Comparison of ENCODE assay signal across 8 cellular contexts in genomic region chr21:32279377-32279680, GRCh38. TPM values are rescaled to one million over a fixed set of nuclear protein-coding genes. Genes with fewer than 3 reads are reported as not detected.
DNase-seq lines count a peak whose midpoint lies in the region; ATAC-seq and TF ChIP-seq lines count a peak whose summit lies in the region.

No MANE protein-coding gene starts in this region.

- H3K36me3 ChIP-seq in H7 (replicated peaks; ENCODE audit: control insufficient read depth, insufficient read depth, low read length), result no peaks in the 10 kb centered on the region
- no peaks in the 10 kb centered on the region for H3K36me3 ChIP-seq in adrenal gland (replicated peaks in 1 of 2)
- H3K36me3 ChIP-seq in lung (ENCODE audit: control insufficient read depth in 2 of 2, insufficient read depth in 2 of 2, low read length in 2 of 2), result peaks cover under 1 to 3% of the 10 kb centered on the region in 2 donors

- TF ChIP-seq CTCF in AG04450 (IDR thresholded peaks at IDR 0.05; ENCODE audit: low read depth, low read length) (no peak), adrenal gland (IDR thresholded peaks at IDR 0.05) (no peak), lung (IDR thresholded peaks at IDR 0.05; ENCODE audit: control extremely low read depth, extremely low read depth) (no peak)

- no peaks in the 10 kb centered on the region for H3K27me3 ChIP-seq in AG04450 (ENCODE audit: control insufficient read depth, insufficient read depth, low read length)
- no peaks in the 10 kb centered on the region for H3K27me3 ChIP-seq in H7 (ENCODE audit: control insufficient read depth, insufficient read depth, low read length)
- no peaks in the 10 kb centered on the region for H3K27me3 ChIP-seq in adrenal gland
- H3K27me3 ChIP-seq in lung (ENCODE audit: control insufficient read depth, insufficient read depth), result no peaks in the 10 kb centered on the region

- H3K27ac ChIP-seq in AG04450 (ENCODE audit: low read depth, low read length) (peak overlapping the region; percentile 77), adrenal gland (peak overlapping the region in 3 of 5 donors; percentile 54 to 77 (median 69)), lung (ENCODE audit: low read depth in 1 of 2, low read length in 1 of 2) (peak overlapping the region; percentile 9 to 42)

- ATAC-seq in lung (ENCODE audit: insufficient read depth, low FRiP score) (no peak), HG03565 (IDR thresholded peaks at IDR 0.05; ENCODE audit: unreplicated experiment) (no peak), HG02852 (IDR thresholded peaks at IDR 0.05; ENCODE audit: unreplicated experiment) (no peak)

- intact Hi-C loops in adrenal gland (cut with DNase I), result no loop called here

- WGBS in adrenal gland, 4 donors, result 3 to 6% (median 5%) methylated on average over 8 to 10 of the region's 10 CpGs
- WGBS in lung, 2 donors, result 7 to 8% methylated on average over 10 of the region's 10 CpGs

- H3K9me3 ChIP-seq in AG04450 (ENCODE audit: control insufficient read depth, insufficient read depth, low read length), result no peaks in the 10 kb centered on the region
- H3K9me3 ChIP-seq in adrenal gland (replicated peaks in 1 of 3), result no peaks in the 10 kb centered on the region
- H3K9me3 ChIP-seq in lung (ENCODE audit: control insufficient read depth in 2 of 2, insufficient read depth in 1 of 2, low read length in 1 of 2), result no peaks in the 10 kb centered on the region

- H3K4me1 ChIP-seq in adrenal gland (replicated peaks in 1 of 2) (peaks cover 10 to 18% of the 10 kb centered on the region in 2 donors), lung (ENCODE audit: control insufficient read depth in 2 of 2, insufficient read depth in 2 of 2, low read length in 2 of 2) (peaks cover 5% of the 10 kb centered on the region in 2 donors)

- CTCF ChIA-PET in AG04450 (lab: Charles Lee), result interaction anchor here (0.6 to 1.6 kb wide), 4 partner anchors 14 to 1081 kb away, joined by 3 to 10 read pairs (median 7); no protein-coding TSS in a partner anchor

- POLR2A ChIA-PET in AG04450 (lab: Yijun Ruan, JAX), result interaction anchor here (0.6 to 1.2 kb wide), 2 partner anchors 14 to 492 kb away, joined by 3 read pairs; partner anchors contain the start of gene PAXBP1

- DNase-seq in AG04450 (ENCODE audit: low read depth, low spot score) (no peak), H7 (no peak), adrenal gland (no peak), lung (ENCODE audit: low spot score) (no peak), SKM-1 treated with dmso at 0.1 percent for 144 hours (lab: John Stamatoyannopoulos, UW; ENCODE audit: unreplicated experiment) (no peak)
- no peak for DNase-seq in stimulated activated CD4-positive, alpha-beta T cell treated with anti-CD3 and anti-CD28 coated beads, Interleukin-2, amount 100 ng/mL, for 24 hours

- H3K4me3 ChIP-seq in AG04450 (ENCODE audit: low read depth, low read length), result peak overlapping the region; percentile 94
- H3K4me3 ChIP-seq in H7 (ENCODE audit: insufficient read depth, low read depth, low read length), result peak overlapping the region; percentile 85
- peak overlapping the region in 3 of 4 donors; percentile 11 to 67 (median 44) for H3K4me3 ChIP-seq in adrenal gland
- peak overlapping the region; percentile 94 for H3K4me3 ChIP-seq in lung

- TF ChIP-seq POLR2A in adrenal gland (IDR thresholded peaks at IDR 0.05), result no peak

RNA-seq across cellular contexts. Expression of gene MIS18A, which starts 0.5 kb away (rescaled TPM):
- 4.7 and 6.3 TPM in 2 replicates for polyA plus RNA-seq in AG04450 (2011; rRNA removed)
- polyA minus RNA-seq in AG04450 (2011; rRNA and poly(A)+ RNA removed), result 0.70 and 0.83 TPM in 2 replicates
- total RNA-seq in H7 (2014; rRNA removed; shearing (Covaris generic)), result 54.5 and 56.6 TPM in 2 replicates
- total RNA-seq in adrenal gland, result 10 to 100 TPM in 1 of 8 donors, 1 to 10 TPM in 7; 3.4 to 11.8 (median 8.9) TPM
- polyA plus RNA-seq in adrenal gland, result 1 to 10 TPM; 5.4 to 8.1 (median 5.4) TPM
- total RNA-seq in lung, result 1 to 10 TPM; 6.9 to 8.5 TPM
- polyA plus RNA-seq in lung, result 1 to 10 TPM; 5.0 to 5.2 TPM

RNA-seq across cellular contexts. Expression of gene MRAP, which starts 19.3 kb away (rescaled TPM):
- polyA plus RNA-seq in AG04450 (2011; rRNA removed), result not detected in 2 replicates
- polyA minus RNA-seq in AG04450 (2011; rRNA and poly(A)+ RNA removed), result not detected in 2 replicates
- total RNA-seq in H7 (2014; rRNA removed; shearing (Covaris generic)), result not detected in 2 replicates
- total RNA-seq in adrenal gland, result 100 to 1,000 TPM in 4 of 8 donors, 10 to 100 TPM in 4; 50.3 to 612 (median 105) TPM
- 100 to 1,000 TPM in 1 of 3 donors, 10 to 100 TPM in 2; 13.4 to 491 (median 68.6) TPM for polyA plus RNA-seq in adrenal gland
- total RNA-seq in lung, result 1 to 10 TPM in 1 of 2 donors, not detected in 1; 3.8 TPM
- polyA plus RNA-seq in lung, result under 1 TPM; 0.18 to 0.24 TPM

Comparison
In these comparisons a context has a peak if more than half of its experiments do, and no peak if none do; other contexts are left out.
1. H3K27ac ChIP-seq: peak in every context shown above with its lines; median percentile 77 in AG04450; 69 in adrenal gland; 26 in lung.
2. H3K4me3 ChIP-seq: peak in every context shown above with its lines; median percentile 94 in AG04450; 94 in lung; 85 in H7; 44 in adrenal gland.
3. RNA of gene MRAP, which starts 19.3 kb away (total RNA-seq): 50.3 to 612 TPM in adrenal gland; 3.8 TPM in lung and not detected in H7; every median in the first group is over 10 times any median in the second.